17 cellular contexts compared by ENCODE assay signal in genomic region chr1:218482683-218483082, GRCh38.
DNase-seq lines count a peak whose midpoint lies in the region; ATAC-seq and TF ChIP-seq lines count a peak whose summit lies in the region.
"Had no signal": no experiment of that assay in that cellular context is flagged by ENCODE, and none has a peak within 500 bp of the region (broad histone marks: within the 10 kb centered on the region; RNA-seq: fewer than 3 reads in every experiment).

No MANE protein-coding gene starts in this region.

- peak overlapping the region; percentile 53; the same call in 1 of the 2 replicates for H3K14ac ChIP-seq in IMR-90 (replicated peaks; ENCODE audit: low read depth, low read length)

- no peak overlapping the region for H4K5ac ChIP-seq in IMR-90 (ENCODE audit: low read depth, low read length)

- H3K56ac ChIP-seq in IMR-90 (ENCODE audit: extremely low read depth, insufficient read depth, low read length), result no peak overlapping the region

- peak overlapping the region; percentile 13 for H2BK20ac ChIP-seq in IMR-90 (ENCODE audit: low read depth, low read length)

- POLR2A ChIA-PET in IMR-90 (lab: Charles Lee; ENCODE audit: unreplicated experiment), result no interaction called here

- no CpG with 5 or more reads among the region's 5 CpGs for WGBS in IMR-90 (ENCODE audit: extremely low coverage in 2 of 2, insufficient read length in 1 of 2), 2 experiments

- no peak for TF ChIP-seq POLR2A in IMR-90 (IDR thresholded peaks at IDR 0.05; ENCODE audit: low read depth, low read length)

- H3K27ac ChIP-seq in IMR-90 (ENCODE audit: insufficient read depth, low read length) (no peak overlapping the region), brain microvascular endothelial cell (peak overlapping the region; percentile 99)
- H3K27ac ChIP-seq: foreskin keratinocyte had no signal

- BruUV-seq in IMR-90 (replicated peaks; lab: Mats Ljungman, UMichigan), result no TSS peak

- H3K18ac ChIP-seq in IMR-90 (ENCODE audit: low read depth, low read length), result no peak overlapping the region

- H3K23ac ChIP-seq in IMR-90 (ENCODE audit: low read depth, low read length), result no peak overlapping the region

- H3K79me1 ChIP-seq in IMR-90 (ENCODE audit: low read depth in 1 of 2, low read length in 2 of 2), result no peaks in the 10 kb centered on the region

- H3K27me3 ChIP-seq in IMR-90 (ENCODE audit: control insufficient read depth, insufficient read depth, low read length) (no peaks in the 10 kb centered on the region), brain microvascular endothelial cell (replicated peaks) (no peaks in the 10 kb centered on the region)
- H3K27me3 ChIP-seq: foreskin keratinocyte, pancreas had no signal

- no peak overlapping the region; the same call in 1 of the 2 replicates for H2BK120ac ChIP-seq in IMR-90 (ENCODE audit: low read depth, low read length)

- TF ChIP-seq RAD21 in IMR-90 (IDR thresholded peaks at IDR 0.05; ENCODE audit: low read length), result no peak

- no peak overlapping the region for H3K9ac ChIP-seq in IMR-90 (ENCODE audit: low read depth, low read length)

- no peak overlapping the region for H4K8ac ChIP-seq in IMR-90 (ENCODE audit: low read depth in 2 of 2, low read length in 2 of 2)

- no peaks in the 10 kb centered on the region for H3K9me3 ChIP-seq in IMR-90 (ENCODE audit: control insufficient read depth, insufficient read depth, low read length)
- H3K9me3 ChIP-seq: pancreas had no signal

- H3K4me3 ChIP-seq in IMR-90 (ENCODE audit: insufficient read depth, low read depth, low read length), result no peak overlapping the region
- no peak overlapping the region for H3K4me3 ChIP-seq in brain microvascular endothelial cell (ENCODE audit: low read depth, low read length)
- H3K4me3 ChIP-seq in fibroblast of villous mesenchyme (ENCODE audit: low read depth, low read length), result no peak overlapping the region
- H3K4me3 ChIP-seq: K562, pancreas, skin epidermis had no signal

- no peak overlapping the region for H2BK5ac ChIP-seq in IMR-90 (ENCODE audit: low read depth, low read length, poor library complexity, severe bottlenecking)

- H3K4me1 ChIP-seq in IMR-90 (ENCODE audit: control insufficient read depth, insufficient read depth, low read length), result peaks cover 12% of the 10 kb centered on the region

- ATAC-seq in IMR-90 (ENCODE audit: low read depth) (no peak), GM19463 (IDR thresholded peaks at IDR 0.05; ENCODE audit: unreplicated experiment) (no peak)
- ATAC-seq: foreskin keratinocyte, K562 had no signal

- no peaks in the 10 kb centered on the region for H3K9me1 ChIP-seq in IMR-90 (ENCODE audit: insufficient read depth, low read length)

- in situ Hi-C loops in IMR-90 (cut with MboI; ENCODE audit: low sequenced_read_pairs) (loop anchor here (10.0 kb wide), 1 partner anchor 582 kb away; no protein-coding TSS in a partner anchor), brain microvascular endothelial cell (cut with HindIII; ENCODE audit: low pct_ligation_motif_present, low sequenced_read_pairs) (no loop called here)

- H2BK15ac ChIP-seq in IMR-90 (ENCODE audit: low read depth, low read length), result no peak overlapping the region

- peak overlapping the region; percentile 25; the same call in 1 of the 2 replicates for H4K91ac ChIP-seq in IMR-90 (ENCODE audit: insufficient read depth, low read depth, low read length)

- no peaks in the 10 kb centered on the region for H4K20me1 ChIP-seq in IMR-90 (ENCODE audit: insufficient read depth, low read length)

- H3K4me2 ChIP-seq in IMR-90 (ENCODE audit: low read depth, low read length), result no peak overlapping the region

- DNase-seq in IMR-90, result peak; percentile 31
- no peak for DNase-seq in brain microvascular endothelial cell
- peak; percentile 86 for DNase-seq in fibroblast of villous mesenchyme (ENCODE audit: low read depth)
- peak; percentile 54 for DNase-seq in stromal cell of bone marrow (ENCODE audit: low read depth)
- DNase-seq in SKM-1 treated with dmso at 0.1 percent for 144 hours (lab: John Stamatoyannopoulos, UW; ENCODE audit: unreplicated experiment), result no peak
- no peak for DNase-seq in NK-92 treated with Interleukin-12 subunit alpha and Interleukin-12 subunit beta, amount 100 ng/mL, for 24 hours (lab: John Stamatoyannopoulos, UW)
- DNase-seq: activated naive CD4-positive, alpha-beta T cell treated with anti-CD3 and anti-CD28 coated beads, Interleukin-2, amount 10 ng/mL, durations not matched to agents 7 days and 5 days; foreskin keratinocyte; GDM1; H7; NCI-H1417; NCI-H2171 treated with DMSO at 0.1 percent for 48 hours; pancreas; stimulated activated CD4-positive, alpha-beta T cell treated with anti-CD3 and anti-CD28 coated beads, Interleukin-4, amount 100 ng/mL, for 1 hour had no signal

- TF ChIP-seq CTCF in IMR-90 (conservative IDR thresholded peaks at IDR 0.05; ENCODE audit: low read depth, low read length) (no peak), brain microvascular endothelial cell (IDR thresholded peaks at IDR 0.05; ENCODE audit: low read depth, low read length, missing control alignments) (no peak), fibroblast of villous mesenchyme (IDR thresholded peaks at IDR 0.05; ENCODE audit: insufficient read depth, low read depth, low read length) (no peak)

- no peak overlapping the region for H3K4ac ChIP-seq in IMR-90 (ENCODE audit: low read depth, low read length)

- dilution Hi-C loops in IMR-90 (cut with HindIII; ENCODE audit: low sequenced_read_pairs, unreplicated experiment), result no loop called here

- CTCF ChIA-PET in IMR-90 (lab: Yijun Ruan, JAX), result no interaction called here

- no peak overlapping the region for H2AK9ac ChIP-seq in IMR-90 (replicated peaks; ENCODE audit: low read depth, low read length, poor library complexity)

- 0 out of 2 replicates have a peak overlapping the region, but pooled peaks have one; percentile 9 for H2AK5ac ChIP-seq in IMR-90 (ENCODE audit: low read depth, low read length)

- no peaks in the 10 kb centered on the region for H3K36me3 ChIP-seq in IMR-90 (ENCODE audit: control insufficient read depth, insufficient read depth, low read length)
- H3K36me3 ChIP-seq in brain microvascular endothelial cell (replicated peaks), result no peaks in the 10 kb centered on the region
- H3K36me3 ChIP-seq: pancreas had no signal

- intact Hi-C loops in IMR-90 (cut with micrococcal nuclease), result no loop called here

- H2AFZ ChIP-seq in IMR-90 (replicated peaks; ENCODE audit: low read length, poor library complexity), result no peak overlapping the region

TF ChIP-seq in IMR-90, 13 proteins besides CTCF, POLR2A, EP300 and RAD21:
- TF ChIP-seq NFE2L2 (IDR thresholded peaks at IDR 0.05; ENCODE audit: low read depth, low read length) (no peak), CEBPB (IDR thresholded peaks at IDR 0.05; ENCODE audit: low read depth, low read length) (peak; percentile 42; the same call in 1 of the 2 replicates)

Comparison
In these comparisons a context has a peak if more than half of its experiments do, and no peak if none do; other contexts are left out.
1. DNase-seq: peak in IMR-90 (single experiment), fibroblast of villous mesenchyme (single experiment) and stromal cell of bone marrow (single experiment); none in brain microvascular endothelial cell (single experiment), SKM-1 treated with dmso at 0.1 percent for 144 hours (single experiment) and NK-92 treated with Interleukin-12 subunit alpha and Interleukin-12 subunit beta, amount 100 ng/mL, for 24 hours (single experiment).